In the genomic region with DNA sequence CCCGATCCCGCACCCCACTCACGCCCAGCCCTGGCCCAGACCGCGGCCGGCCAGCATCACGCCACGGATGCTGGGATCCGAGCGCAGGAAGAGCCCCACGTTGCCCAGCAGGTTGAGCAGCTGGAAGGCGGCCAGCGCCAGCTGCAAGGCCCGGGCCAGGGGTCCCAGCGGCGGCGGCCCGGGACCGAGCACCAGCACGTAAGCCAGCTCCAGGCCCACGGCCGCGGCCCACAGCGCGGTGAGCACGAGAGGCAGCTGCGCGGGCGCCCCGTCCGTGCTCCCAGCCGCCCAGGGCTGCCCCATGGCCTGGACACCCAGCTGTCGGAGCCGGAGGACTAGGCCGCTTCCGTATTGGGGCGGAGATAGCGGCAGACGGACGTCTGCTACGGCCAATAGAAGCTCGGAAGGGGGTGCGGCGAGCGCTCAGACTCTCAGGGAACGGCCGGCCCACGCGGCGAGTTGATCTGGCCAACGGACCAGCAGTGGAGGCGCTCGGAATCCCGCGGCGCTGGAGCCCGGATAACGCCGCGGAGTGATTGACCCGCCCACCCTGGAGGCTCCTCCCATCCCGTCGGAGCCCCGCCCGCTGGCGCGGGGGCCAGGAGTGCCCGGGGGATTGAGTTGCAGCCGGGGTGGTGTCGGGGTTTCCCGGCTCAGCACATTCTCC, we compare ENCODE assay signal across 1 cellular context.
TF ChIP-seq lines count a peak whose summit lies in the region.

A gene with protein sequence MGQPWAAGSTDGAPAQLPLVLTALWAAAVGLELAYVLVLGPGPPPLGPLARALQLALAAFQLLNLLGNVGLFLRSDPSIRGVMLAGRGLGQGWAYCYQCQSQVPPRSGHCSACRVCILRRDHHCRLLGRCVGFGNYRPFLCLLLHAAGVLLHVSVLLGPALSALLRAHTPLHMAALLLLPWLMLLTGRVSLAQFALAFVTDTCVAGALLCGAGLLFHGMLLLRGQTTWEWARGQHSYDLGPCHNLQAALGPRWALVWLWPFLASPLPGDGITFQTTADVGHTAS (minus strand): TSS at position 348 of the 667 bp plus-strand sequence. CDS start 45 bp downstream, at position 303.

TF ChIP-seq in HepG2, 621 proteins besides CTCF, POLR2A, EP300 and RAD21 (continued from another document and continues in another):
- TF ChIP-seq, protein P1, sequence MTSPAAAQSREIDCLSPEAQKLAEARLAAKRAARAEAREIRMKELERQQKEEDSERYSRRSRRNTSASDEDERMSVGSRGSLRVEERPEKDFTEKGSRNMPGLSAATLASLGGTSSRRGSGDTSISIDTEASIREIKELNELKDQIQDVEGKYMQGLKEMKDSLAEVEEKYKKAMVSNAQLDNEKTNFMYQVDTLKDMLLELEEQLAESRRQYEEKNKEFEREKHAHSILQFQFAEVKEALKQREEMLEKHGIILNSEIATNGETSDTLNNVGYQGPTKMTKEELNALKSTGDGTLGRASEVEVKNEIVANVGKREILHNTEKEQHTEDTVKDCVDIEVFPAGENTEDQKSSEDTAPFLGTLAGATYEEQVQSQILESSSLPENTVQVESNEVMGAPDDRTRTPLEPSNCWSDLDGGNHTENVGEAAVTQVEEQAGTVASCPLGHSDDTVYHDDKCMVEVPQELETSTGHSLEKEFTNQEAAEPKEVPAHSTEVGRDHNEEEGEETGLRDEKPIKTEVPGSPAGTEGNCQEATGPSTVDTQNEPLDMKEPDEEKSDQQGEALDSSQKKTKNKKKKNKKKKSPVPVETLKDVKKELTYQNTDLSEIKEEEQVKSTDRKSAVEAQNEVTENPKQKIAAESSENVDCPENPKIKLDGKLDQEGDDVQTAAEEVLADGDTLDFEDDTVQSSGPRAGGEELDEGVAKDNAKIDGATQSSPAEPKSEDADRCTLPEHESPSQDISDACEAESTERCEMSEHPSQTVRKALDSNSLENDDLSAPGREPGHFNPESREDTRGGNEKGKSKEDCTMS (CRISPR knock-in tag; conservative IDR thresholded peaks at IDR 0.05): no peak
- TF ChIP-seq ZSCAN25 (CRISPR knock-in tag; IDR thresholded peaks at IDR 0.05) (0 out of 2 replicates have a peak, but pooled peaks have one; percentile 19), ZNF337 (CRISPR knock-in tag; IDR thresholded peaks at IDR 0.05; ENCODE audit: borderline replicate concordance, low read depth) (no peak), ZNF441 (CRISPR knock-in tag; IDR thresholded peaks at IDR 0.05; ENCODE audit: borderline replicate concordance) (0 out of 2 replicates have a peak, but pooled peaks have one; percentile 26), TBX2 (CRISPR knock-in tag; IDR thresholded peaks at IDR 0.05; ENCODE audit: borderline replicate concordance) (peak; percentile 53; the same call in 1 of the 2 replicates), RFX3 (CRISPR knock-in tag; IDR thresholded peaks at IDR 0.05) (no peak), MIER3 (CRISPR knock-in tag; IDR thresholded peaks at IDR 0.05; ENCODE audit: borderline replicate concordance) (no peak), HDAC2 (CRISPR knock-in tag; IDR thresholded peaks at IDR 0.05) (peak; percentile 8; the same call in 1 of the 2 replicates), ZSCAN22 (CRISPR knock-in tag; IDR thresholded peaks at IDR 0.05) (no peak), MXD4 (CRISPR knock-in tag; IDR thresholded peaks at IDR 0.05) (peak; percentile 64), ZIK1 (CRISPR knock-in tag; IDR thresholded peaks at IDR 0.05; ENCODE audit: borderline replicate concordance, low read depth) (0 out of 2 replicates have a peak, but pooled peaks have one; percentile 35), SAFB2 (CRISPR knock-in tag; IDR thresholded peaks at IDR 0.05; ENCODE audit: borderline replicate concordance, low read depth) (peak; percentile 46; the same call in 1 of the 2 replicates), DNMT3B (CRISPR knock-in tag; conservative IDR thresholded peaks at IDR 0.05) (no peak), MTA1 (CRISPR knock-in tag; IDR thresholded peaks at IDR 0.05; ENCODE audit: borderline replicate concordance) (peak; percentile 64; the same call in 1 of the 2 replicates), CCAR2 (optimal IDR thresholded peaks at IDR 0.05; ENCODE audit: low read depth, low read length) (no peak), NBN (conservative IDR thresholded peaks at IDR 0.05) (no peak), GATAD2A (CRISPR knock-in tag; IDR thresholded peaks at IDR 0.05) (peak; percentile 24; the same call in 1 of the 2 replicates), ZNF224 (CRISPR knock-in tag; IDR thresholded peaks at IDR 0.05) (no peak), ZNF788 (CRISPR knock-in tag; IDR thresholded peaks at IDR 0.05; ENCODE audit: borderline replicate concordance) (peak; percentile 72; the same call in 1 of the 2 replicates), ZNF431 (CRISPR knock-in tag; IDR thresholded peaks at IDR 0.05; ENCODE audit: borderline replicate concordance, low read depth) (no peak), TSC22D2 (CRISPR knock-in tag; IDR thresholded peaks at IDR 0.05; ENCODE audit: borderline replicate concordance) (no peak), SMC3 (IDR thresholded peaks at IDR 0.05; ENCODE audit: low read length) (no peak), ZNF724P (CRISPR knock-in tag; IDR thresholded peaks at IDR 0.05; ENCODE audit: borderline replicate concordance) (no peak), MEIS2 (CRISPR knock-in tag; IDR thresholded peaks at IDR 0.05) (0 out of 2 replicates have a peak, but pooled peaks have one; percentile 29), BHLHE40 (IDR thresholded peaks at IDR 0.05; ENCODE audit: low read length) (no peak), SRSF9 (IDR thresholded peaks at IDR 0.05; ENCODE audit: borderline replicate concordance, insufficient read depth, low read depth, low read length, poor library complexity, severe bottlenecking) (no peak), KDM5A (IDR thresholded peaks at IDR 0.05; ENCODE audit: borderline replicate concordance, low read length) (no peak; the same call in 1 of the 2 replicates), YY1 (IDR thresholded peaks at IDR 0.05; ENCODE audit: insufficient read depth, insufficient replicate concordance, low read depth, low read length) (peak; percentile 35)
- TF ChIP-seq, protein P2, sequence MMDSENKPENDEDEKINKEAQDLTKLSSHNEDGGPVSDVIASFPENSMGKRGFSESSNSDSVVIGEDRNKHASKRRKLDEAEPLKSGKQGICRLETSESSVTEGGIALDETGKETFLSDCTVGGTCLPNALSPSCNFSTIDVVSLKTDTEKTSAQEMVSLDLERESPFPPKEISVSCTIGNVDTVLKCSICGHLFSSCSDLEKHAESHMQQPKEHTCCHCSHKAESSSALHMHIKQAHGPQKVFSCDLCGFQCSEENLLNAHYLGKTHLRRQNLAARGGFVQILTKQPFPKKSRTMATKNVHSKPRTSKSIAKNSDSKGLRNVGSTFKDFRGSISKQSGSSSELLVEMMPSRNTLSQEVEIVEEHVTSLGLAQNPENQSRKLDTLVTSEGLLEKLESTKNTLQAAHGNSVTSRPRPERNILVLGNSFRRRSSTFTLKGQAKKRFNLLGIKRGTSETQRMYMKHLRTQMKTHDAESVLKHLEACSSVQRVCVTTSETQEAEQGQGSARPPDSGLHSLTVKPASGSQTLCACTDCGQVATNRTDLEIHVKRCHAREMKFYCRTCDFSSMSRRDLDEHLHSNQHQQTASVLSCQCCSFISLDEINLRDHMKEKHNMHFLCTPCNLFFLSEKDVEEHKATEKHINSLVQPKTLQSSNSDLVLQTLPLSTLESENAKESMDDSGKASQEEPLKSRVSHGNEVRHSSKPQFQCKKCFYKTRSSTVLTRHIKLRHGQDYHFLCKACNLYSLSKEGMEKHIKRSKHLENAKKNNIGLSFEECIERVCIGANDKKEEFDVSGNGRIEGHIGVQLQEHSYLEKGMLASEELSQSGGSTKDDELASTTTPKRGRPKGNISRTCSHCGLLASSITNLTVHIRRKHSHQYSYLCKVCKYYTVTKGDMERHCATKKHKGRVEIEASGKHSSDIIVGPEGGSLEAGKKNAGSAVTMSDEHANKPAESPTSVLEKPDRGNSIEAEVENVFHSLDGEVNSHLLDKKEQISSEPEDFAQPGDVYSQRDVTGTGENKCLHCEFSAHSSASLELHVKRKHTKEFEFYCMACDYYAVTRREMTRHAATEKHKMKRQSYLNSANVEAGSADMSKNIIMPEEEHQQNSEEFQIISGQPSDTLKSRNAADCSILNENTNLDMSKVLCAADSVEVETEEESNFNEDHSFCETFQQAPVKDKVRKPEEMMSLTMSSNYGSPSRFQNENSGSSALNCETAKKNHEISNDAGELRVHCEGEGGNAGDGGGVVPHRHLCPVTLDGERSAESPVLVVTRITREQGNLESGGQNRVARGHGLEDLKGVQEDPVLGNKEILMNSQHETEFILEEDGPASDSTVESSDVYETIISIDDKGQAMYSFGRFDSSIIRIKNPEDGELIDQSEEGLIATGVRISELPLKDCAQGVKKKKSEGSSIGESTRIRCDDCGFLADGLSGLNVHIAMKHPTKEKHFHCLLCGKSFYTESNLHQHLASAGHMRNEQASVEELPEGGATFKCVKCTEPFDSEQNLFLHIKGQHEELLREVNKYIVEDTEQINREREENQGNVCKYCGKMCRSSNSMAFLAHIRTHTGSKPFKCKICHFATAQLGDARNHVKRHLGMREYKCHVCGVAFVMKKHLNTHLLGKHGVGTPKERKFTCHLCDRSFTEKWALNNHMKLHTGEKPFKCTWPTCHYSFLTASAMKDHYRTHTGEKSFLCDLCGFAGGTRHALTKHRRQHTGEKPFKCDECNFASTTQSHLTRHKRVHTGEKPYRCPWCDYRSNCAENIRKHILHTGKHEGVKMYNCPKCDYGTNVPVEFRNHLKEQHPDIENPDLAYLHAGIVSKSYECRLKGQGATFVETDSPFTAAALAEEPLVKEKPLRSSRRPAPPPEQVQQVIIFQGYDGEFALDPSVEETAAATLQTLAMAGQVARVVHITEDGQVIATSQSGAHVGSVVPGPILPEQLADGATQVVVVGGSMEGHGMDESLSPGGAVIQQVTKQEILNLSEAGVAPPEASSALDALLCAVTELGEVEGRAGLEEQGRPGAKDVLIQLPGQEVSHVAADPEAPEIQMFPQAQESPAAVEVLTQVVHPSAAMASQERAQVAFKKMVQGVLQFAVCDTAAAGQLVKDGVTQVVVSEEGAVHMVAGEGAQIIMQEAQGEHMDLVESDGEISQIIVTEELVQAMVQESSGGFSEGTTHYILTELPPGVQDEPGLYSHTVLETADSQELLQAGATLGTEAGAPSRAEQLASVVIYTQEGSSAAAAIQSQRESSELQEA (CRISPR knock-in tag; IDR thresholded peaks at IDR 0.05; ENCODE audit: not compliant biosample characterization): peak; percentile 88
- TF ChIP-seq, protein P3, sequence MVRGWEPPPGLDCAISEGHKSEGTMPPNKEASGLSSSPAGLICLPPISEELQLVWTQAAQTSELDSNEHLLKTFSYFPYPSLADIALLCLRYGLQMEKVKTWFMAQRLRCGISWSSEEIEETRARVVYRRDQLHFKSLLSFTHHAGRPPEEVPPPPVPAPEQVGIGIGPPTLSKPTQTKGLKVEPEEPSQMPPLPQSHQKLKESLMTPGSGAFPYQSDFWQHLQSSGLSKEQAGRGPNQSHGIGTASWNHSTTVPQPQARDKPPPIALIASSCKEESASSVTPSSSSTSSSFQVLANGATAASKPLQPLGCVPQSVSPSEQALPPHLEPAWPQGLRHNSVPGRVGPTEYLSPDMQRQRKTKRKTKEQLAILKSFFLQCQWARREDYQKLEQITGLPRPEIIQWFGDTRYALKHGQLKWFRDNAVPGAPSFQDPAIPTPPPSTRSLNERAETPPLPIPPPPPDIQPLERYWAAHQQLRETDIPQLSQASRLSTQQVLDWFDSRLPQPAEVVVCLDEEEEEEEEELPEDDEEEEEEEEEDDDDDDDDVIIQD (CRISPR knock-in tag; IDR thresholded peaks at IDR 0.05; ENCODE audit: low read depth): no peak
- TF ChIP-seq, protein P4, sequence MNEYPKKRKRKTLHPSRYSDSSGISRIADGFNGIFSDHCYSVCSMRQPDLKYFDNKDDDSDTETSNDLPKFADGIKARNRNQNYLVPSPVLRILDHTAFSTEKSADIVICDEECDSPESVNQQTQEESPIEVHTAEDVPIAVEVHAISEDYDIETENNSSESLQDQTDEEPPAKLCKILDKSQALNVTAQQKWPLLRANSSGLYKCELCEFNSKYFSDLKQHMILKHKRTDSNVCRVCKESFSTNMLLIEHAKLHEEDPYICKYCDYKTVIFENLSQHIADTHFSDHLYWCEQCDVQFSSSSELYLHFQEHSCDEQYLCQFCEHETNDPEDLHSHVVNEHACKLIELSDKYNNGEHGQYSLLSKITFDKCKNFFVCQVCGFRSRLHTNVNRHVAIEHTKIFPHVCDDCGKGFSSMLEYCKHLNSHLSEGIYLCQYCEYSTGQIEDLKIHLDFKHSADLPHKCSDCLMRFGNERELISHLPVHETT (CRISPR knock-in tag; conservative IDR thresholded peaks at IDR 0.05): no peak
- TF ChIP-seq, protein P5, sequence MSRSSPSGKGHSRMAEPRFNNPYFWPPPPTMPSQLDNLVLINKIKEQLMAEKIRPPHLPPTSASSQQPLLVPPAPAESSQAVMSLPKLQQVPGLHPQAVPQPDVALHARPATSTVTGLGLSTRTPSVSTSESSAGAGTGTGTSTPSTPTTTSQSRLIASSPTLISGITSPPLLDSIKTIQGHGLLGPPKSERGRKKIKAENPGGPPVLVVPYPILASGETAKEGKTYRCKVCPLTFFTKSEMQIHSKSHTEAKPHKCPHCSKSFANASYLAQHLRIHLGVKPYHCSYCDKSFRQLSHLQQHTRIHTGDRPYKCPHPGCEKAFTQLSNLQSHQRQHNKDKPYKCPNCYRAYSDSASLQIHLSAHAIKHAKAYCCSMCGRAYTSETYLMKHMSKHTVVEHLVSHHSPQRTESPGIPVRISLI (CRISPR knock-in tag; IDR thresholded peaks at IDR 0.05; ENCODE audit: borderline replicate concordance): no peak; the same call in 1 of the 2 replicates
- TF ChIP-seq, protein P6, sequence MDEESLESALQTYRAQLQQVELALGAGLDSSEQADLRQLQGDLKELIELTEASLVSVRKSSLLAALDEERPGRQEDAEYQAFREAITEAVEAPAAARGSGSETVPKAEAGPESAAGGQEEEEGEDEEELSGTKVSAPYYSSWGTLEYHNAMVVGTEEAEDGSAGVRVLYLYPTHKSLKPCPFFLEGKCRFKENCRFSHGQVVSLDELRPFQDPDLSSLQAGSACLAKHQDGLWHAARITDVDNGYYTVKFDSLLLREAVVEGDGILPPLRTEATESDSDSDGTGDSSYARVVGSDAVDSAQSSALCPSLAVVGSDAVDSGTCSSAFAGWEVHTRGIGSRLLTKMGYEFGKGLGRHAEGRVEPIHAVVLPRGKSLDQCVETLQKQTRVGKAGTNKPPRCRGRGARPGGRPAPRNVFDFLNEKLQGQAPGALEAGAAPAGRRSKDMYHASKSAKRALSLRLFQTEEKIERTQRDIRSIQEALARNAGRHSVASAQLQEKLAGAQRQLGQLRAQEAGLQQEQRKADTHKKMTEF (CRISPR knock-in tag; IDR thresholded peaks at IDR 0.05): peak; percentile 39
- TF ChIP-seq, protein P7, sequence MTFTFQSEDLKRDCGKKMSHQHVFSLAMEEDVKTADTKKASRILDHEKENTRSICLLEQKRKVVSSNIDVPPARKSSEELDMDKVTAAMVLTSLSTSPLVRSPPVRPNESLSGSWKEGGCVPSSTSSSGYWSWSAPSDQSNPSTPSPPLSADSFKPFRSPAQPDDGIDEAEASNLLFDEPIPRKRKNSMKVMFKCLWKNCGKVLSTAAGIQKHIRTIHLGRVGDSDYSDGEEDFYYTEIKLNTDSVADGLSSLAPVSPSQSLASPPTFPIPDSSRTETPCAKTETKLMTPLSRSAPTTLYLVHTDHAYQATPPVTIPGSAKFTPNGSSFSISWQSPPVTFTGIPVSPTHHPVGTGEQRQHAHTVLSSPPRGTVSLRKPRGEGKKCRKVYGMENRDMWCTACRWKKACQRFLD (CRISPR knock-in tag; IDR thresholded peaks at IDR 0.05; ENCODE audit: borderline replicate concordance): no peak
- TF ChIP-seq, protein P8, sequence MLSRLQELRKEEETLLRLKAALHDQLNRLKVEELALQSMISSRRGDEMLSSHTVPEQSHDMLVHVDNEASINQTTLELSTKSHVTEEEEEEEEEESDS (CRISPR knock-in tag; IDR thresholded peaks at IDR 0.05; ENCODE audit: borderline replicate concordance): no peak
